In the genomic region with DNA sequence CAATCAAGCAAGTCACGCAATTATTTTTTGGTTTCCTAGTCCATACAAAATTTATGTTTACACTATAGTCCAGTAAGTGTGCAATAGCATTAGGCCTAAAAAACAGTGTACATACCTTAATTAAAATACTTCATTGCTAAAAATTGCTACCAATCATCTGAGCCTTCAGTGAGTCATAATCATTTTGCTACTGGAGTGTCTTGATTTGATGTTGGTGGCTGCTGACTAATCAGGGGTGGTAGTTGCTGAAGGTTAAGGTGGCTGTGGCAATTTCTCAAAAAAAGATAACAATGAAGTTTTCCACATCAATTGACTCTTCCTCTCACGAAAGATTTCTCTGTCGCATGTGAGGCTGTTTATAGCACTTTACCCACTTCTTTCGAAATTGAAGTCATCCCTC, we compare ENCODE assay signal across 16 cellular contexts.
"Had no signal": no experiment of that assay in that cellular context is flagged by ENCODE, and none has a peak within 500 bp of the region (broad histone marks: within the 10 kb centered on the region; RNA-seq: fewer than 3 reads in every experiment).

No MANE protein-coding gene starts in this region.

- ATAC-seq: activated T-cell treated with anti-CD3 and anti-CD28 coated beads, Interleukin-2, amount 50 U/mL, for 72 hours; left lung; stimulated activated naive CD8-positive, alpha-beta T cell treated with anti-CD3 and anti-CD28 coated beads, Interleukin-15, Interleukin-2, amounts not matched to agents 100 U/mL and 50 U/mL, for 24 hours had no signal

- H3K27ac ChIP-seq: left lung, sigmoid colon, suprapubic skin, upper lobe of left lung had no signal

- H3K4me1 ChIP-seq: suprapubic skin, upper lobe of left lung had no signal

- H3K27me3 ChIP-seq: left lung, sigmoid colon, suprapubic skin, upper lobe of left lung had no signal

- H3K4me3 ChIP-seq: left lung, sigmoid colon, suprapubic skin, upper lobe of left lung had no signal

- H3K36me3 ChIP-seq: left lung, sigmoid colon, suprapubic skin, upper lobe of left lung had no signal

- DNase-seq: activated CD4-positive, alpha-beta memory T cell treated with anti-CD3 and anti-CD28 coated beads for 36 hours; activated CD4-positive, alpha-beta T cell treated with anti-CD3 and anti-CD28 coated beads for 1 hour; activated gamma-delta T cell treated with Interleukin-2 at 50 U/mL for 16 hours; activated naive CD8-positive, alpha-beta T cell treated with anti-CD3 and anti-CD28 coated beads for 36 hours; activated T-cell treated with anti-CD3 and anti-CD28 coated beads, Interleukin-2, amount 50 U/mL, for 72 hours; aorta; glutamatergic neuron; islet precursor cell; left lung; mesenchymal stem cell; occipital lobe; sigmoid colon; stimulated activated CD4-positive, alpha-beta T cell treated with anti-CD3 and anti-CD28 coated beads, Interleukin-2, amount 100 ng/mL, for 48 hours; stimulated activated naive CD8-positive, alpha-beta T cell treated with anti-CD3 and anti-CD28 coated beads, Interleukin-15, Interleukin-2, amounts not matched to agents 100 U/mL and 50 U/mL, for 24 hours; upper lobe of left lung had no signal

- H3K9me3 ChIP-seq: sigmoid colon, suprapubic skin, upper lobe of left lung had no signal
